8 cellular contexts compared by ENCODE assay signal in genomic region chr13:102773441-102774209, GRCh38. TPM values are rescaled to one million over a fixed set of nuclear protein-coding genes. Genes with fewer than 3 reads are reported as not detected.
DNase-seq lines count a peak whose midpoint lies in the region; ATAC-seq and TF ChIP-seq lines count a peak whose summit lies in the region.

Gene TEX30 (minus strand): TSS chr13:102773786. CDS start chr13:102770026, 3,760 bp downstream.

- no peak for TF ChIP-seq CTCF in BJ (IDR thresholded peaks at IDR 0.05; ENCODE audit: insufficient read depth, low read depth, low read length)

- TF ChIP-seq POLR2A in GM19193 (IDR thresholded peaks at IDR 0.05; ENCODE audit: extremely low read depth, insufficient read depth, insufficient read length) = peak; percentile 98

- H3K4me3 ChIP-seq in BJ (ENCODE audit: low read depth, low read length) = peak within 1 kb of the TSS; percentile 93

- DNase-seq in BJ (ENCODE audit: low read depth) (peak; percentile 15), NCI-H510A (lab: John Stamatoyannopoulos, UW) (peak; percentile 36), cortex of kidney (lab: John Stamatoyannopoulos, UW) (peak; percentile 44), left lobe of liver (ENCODE audit: low spot score) (peak; percentile 91)
- peak; percentile 85 for DNase-seq in activated CD4-positive, alpha-beta T cell treated with anti-CD3 and anti-CD28 coated beads, Interleukin-2, amount 50 U/mL, for 1 hour
- peak; percentile 81 for DNase-seq in stimulated activated CD4-positive, alpha-beta T cell treated with anti-CD3 and anti-CD28 coated beads, Interleukin-2, amount 100 ng/mL, for 4 hours (ENCODE audit: low read depth)

- POLR2A ChIA-PET in BJ (lab: Charles Lee) = interaction anchor here (1.1 kb wide), 1 partner anchor 184 kb away, joined by 4 read pairs; no protein-coding TSS in a partner anchor

- H3K27me3 ChIP-seq in BJ (ENCODE audit: control insufficient read depth, insufficient read depth, low read length) = no peaks in the 10 kb centered on the region

- CTCF ChIA-PET in BJ (lab: Yijun Ruan, JAX) = interaction anchor here (1.0 to 1.4 kb wide), 3 partner anchors 11 to 187 kb away, joined by 3 read pairs; no protein-coding TSS in a partner anchor

- H3K36me3 ChIP-seq in BJ (ENCODE audit: control insufficient read depth, insufficient read depth, low read length) = no peaks in the 10 kb centered on the region

- ATAC-seq in HG03378 (IDR thresholded peaks at IDR 0.05; ENCODE audit: unreplicated experiment) (peak; percentile 75), left lobe of liver (peak; percentile 93)

RNA-seq across cellular contexts. Expression of gene TEX30, which starts in this region (rescaled TPM):
- 5.5 and 10.5 TPM in 2 replicates for polyA plus RNA-seq in BJ (2011; rRNA removed)
- 0.72 and 1.6 TPM in 2 replicates for polyA minus RNA-seq in BJ (2011; rRNA and poly(A)+ RNA removed)
- 9.4 TPM for total RNA-seq in left lobe of liver

Comparison
In these comparisons a context has a peak if more than half of its experiments do, and no peak if none do; other contexts are left out.
1. Peak in every context shown above with its lines: DNase-seq, ATAC-seq and H3K4me3 ChIP-seq.
2. DNase-seq: peak in every context shown above with its lines; median percentile 91 in left lobe of liver; 85 in activated CD4-positive, alpha-beta T cell treated with anti-CD3 and anti-CD28 coated beads, Interleukin-2, amount 50 U/mL, for 1 hour; 81 in stimulated activated CD4-positive, alpha-beta T cell treated with anti-CD3 and anti-CD28 coated beads, Interleukin-2, amount 100 ng/mL, for 4 hours; 44 in cortex of kidney; 36 in NCI-H510A; 15 in BJ.